ENCODE assay signal across 13 cellular contexts in the genomic region with DNA sequence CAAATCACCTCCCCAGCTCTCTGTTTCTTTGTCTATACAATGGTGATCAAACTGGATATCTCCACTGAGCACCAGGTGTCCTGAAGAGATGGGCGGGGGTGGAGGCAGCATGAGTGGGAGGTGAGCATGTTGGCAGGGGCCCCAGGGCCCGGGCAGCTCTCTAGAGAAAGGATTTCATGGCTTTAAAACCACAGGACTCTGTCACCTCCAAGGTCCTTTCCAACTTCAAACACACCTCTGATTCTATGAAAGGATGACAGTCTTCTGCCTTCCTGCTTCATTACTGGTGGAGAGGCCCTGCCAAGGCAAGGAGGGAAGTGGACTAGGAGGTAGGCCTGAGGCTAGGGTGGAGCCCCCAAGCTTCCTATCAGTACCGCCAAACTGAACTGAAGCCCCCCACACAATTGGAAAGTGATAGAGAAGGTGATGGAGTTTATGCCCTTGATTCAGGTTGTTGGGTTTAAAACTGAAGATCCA. TPM values are rescaled to one million over a fixed set of nuclear protein-coding genes. Genes with fewer than 3 reads are reported as not detected.
DNase-seq lines count a peak whose midpoint lies in the region; ATAC-seq, FAIRE-seq and TF ChIP-seq lines count a peak whose summit lies in the region.
"Had no signal": no experiment of that assay in that cellular context is flagged by ENCODE, and none has a peak within 500 bp of the region (broad histone marks: within the 10 kb centered on the region; RNA-seq: fewer than 3 reads in every experiment).

No MANE protein-coding gene starts in this region.

- H3K9ac ChIP-seq in OCI-LY3 (ENCODE audit: low read length), result no peak overlapping the region

- 0 out of 2 replicates have a peak, but pooled peaks cover 4% of the 10 kb centered on the region for H4K20me1 ChIP-seq in OCI-LY3 (ENCODE audit: insufficient read depth, low read length)

- TF ChIP-seq CTCF in C4-2B (conservative IDR thresholded peaks at IDR 0.05) (no peak), OCI-LY3 (IDR thresholded peaks at IDR 0.05; ENCODE audit: low read depth, low read length) (no peak)

- peaks cover 3% of the 10 kb centered on the region for H3K36me3 ChIP-seq in OCI-LY3 (replicated peaks; ENCODE audit: low read depth, low read length)

- H3K27ac ChIP-seq in C4-2B, result peak overlapping the region; percentile 16
- H3K27ac ChIP-seq in OCI-LY3 (ENCODE audit: low read length), result no peak overlapping the region
- H3K27ac ChIP-seq: ascending aorta, testis had no signal

- DNase-seq in GM18507 (ENCODE audit: extremely low spot score, insufficient read length, low read depth), result no peak
- DNase-seq in left colon, result peak in 1 of 2 donors; percentile 30
- DNase-seq in foreskin melanocyte, result no peak
- no peak for DNase-seq in cortex of kidney (lab: John Stamatoyannopoulos, UW)
- DNase-seq: activated CD4-positive, alpha-beta T cell treated with anti-CD3 and anti-CD28 coated beads for 48 hours; CD4-positive, alpha-beta T cell; MV-4-11; NCI-H2227 treated with DMSO at 0.1 percent for 48 hours; testis had no signal

- H3K9me3 ChIP-seq in OCI-LY3 (ENCODE audit: insufficient read depth, low read length), result no peaks in the 10 kb centered on the region
- H3K9me3 ChIP-seq: ascending aorta, testis had no signal

- ATAC-seq in left colon (peak; percentile 3), HG02981 (IDR thresholded peaks at IDR 0.05; ENCODE audit: unreplicated experiment) (no peak)

- no peak overlapping the region for H3K4me3 ChIP-seq in OCI-LY3 (ENCODE audit: low read length)
- H3K4me3 ChIP-seq: ascending aorta, testis had no signal

- FAIRE-seq in GM18507 (lab: Jason Lieb, UNC), result peak; percentile 35

- H3K4me2 ChIP-seq in OCI-LY3 (ENCODE audit: low read length), result peak overlapping the region; percentile 69

- no peaks in the 10 kb centered on the region for H3K27me3 ChIP-seq in OCI-LY3 (ENCODE audit: low read depth, low read length)
- H3K27me3 ChIP-seq: ascending aorta, testis had no signal

- H3K4me1 ChIP-seq in OCI-LY3 (ENCODE audit: low read length), result peaks cover 19% of the 10 kb centered on the region
- H3K4me1 ChIP-seq: ascending aorta had no signal

- intact Hi-C loops in left colon (cut with DNase I, micrococcal nuclease), result no loop called here

- no peak overlapping the region for H2AFZ ChIP-seq in OCI-LY3 (ENCODE audit: low read depth, low read length)

- 0 out of 2 replicates have a peak, but pooled peaks cover 6% of the 10 kb centered on the region for H3K79me2 ChIP-seq in OCI-LY3 (ENCODE audit: low read length)

RNA-seq across cellular contexts. Expression of a gene that starts 38.6 kb away (rescaled TPM):
- 100 to 1,000 TPM; 123 to 145 TPM for total RNA-seq in left colon
